Comparison of ENCODE assay signal across 12 cellular contexts in genomic region chr5:154194348-154195329, GRCh38. TPM values are rescaled to one million over a fixed set of nuclear protein-coding genes. Genes with fewer than 3 reads are reported as not detected.
DNase-seq lines count a peak whose midpoint lies in the region; ATAC-seq and TF ChIP-seq lines count a peak whose summit lies in the region.
"Had no signal": no experiment of that assay in that cellular context is flagged by ENCODE, and none has a peak within 500 bp of the region (broad histone marks: within the 10 kb centered on the region; RNA-seq: fewer than 3 reads in every experiment).

No MANE protein-coding gene starts in this region.

- no peak overlapping the region for H2AFZ ChIP-seq in PC-3 (ENCODE audit: low read length)

- no peak overlapping the region for H3K27ac Mint-ChIP-seq in activated T-helper 1 cell treated with anti-CD3 and anti-CD28 coated beads, Interleukin-12 subunit alpha, Interleukin-12 subunit beta, Interleukin-2, Interleukin-4 antibody, amounts not matched to agents 30 ng/mL and 10 ng/mL and 1 ng/mL, durations not matched to agents 14 hours and 24 hours and 36 hours

- 59% methylated on average over 8 of the region's 8 CpGs for WGBS in prostate gland

- peak; percentile 24 for ATAC-seq in PC-3

- H3K27me3 ChIP-seq in PC-3 (ENCODE audit: low read length) (no peaks in the 10 kb centered on the region), prostate gland (replicated peaks; ENCODE audit: insufficient read depth) (no peaks in the 10 kb centered on the region)
- H3K27me3 ChIP-seq: brain microvascular endothelial cell had no signal

- POLR2A ChIA-PET in PC-3 (lab: Charles Lee; ENCODE audit: unreplicated experiment): interaction anchor here (0.6 kb wide), 1 partner anchor 12 kb away, joined by 5 read pairs; no protein-coding TSS in a partner anchor

- intact Hi-C loops in PC-3 (cut with micrococcal nuclease) (loop anchor here (1.0 to 5.0 kb wide), 3 partner anchors 93 to 212 kb away; no protein-coding TSS in a partner anchor), prostate gland (cut with DNase I) (no loop called here)
- intact Hi-C loops in activated T-helper 1 cell treated with anti-CD3 and anti-CD28 coated beads, Interleukin-12 subunit alpha, Interleukin-12 subunit beta, Interleukin-2, Interleukin-4 antibody, amounts not matched to agents 30 ng/mL and 10 ng/mL and 1 ng/mL, durations not matched to agents 14 hours and 24 hours and 36 hours (cut with micrococcal nuclease): loop anchor here (5.0 to 10.0 kb wide), 3 partner anchors 560 to 750 kb away; partner anchors contain the start of genes CNOT8, LARP1 and MRPL22

- CTCF ChIA-PET in PC-3 (lab: Charles Lee): interaction anchor here (0.5 kb wide), 1 partner anchor 13 kb away, joined by 3 read pairs; no protein-coding TSS in a partner anchor

- no peaks in the 10 kb centered on the region for H3K27me3 Mint-ChIP-seq in activated T-helper 1 cell treated with anti-CD3 and anti-CD28 coated beads, Interleukin-12 subunit alpha, Interleukin-12 subunit beta, Interleukin-2, Interleukin-4 antibody, amounts not matched to agents 30 ng/mL and 10 ng/mL and 1 ng/mL, durations not matched to agents 14 hours and 24 hours and 36 hours (ENCODE audit: insufficient read depth)

- H3K36me3 ChIP-seq in PC-3 (ENCODE audit: low read depth, low read length) (peaks cover 11% of the 10 kb centered on the region; the same call in 1 of the 2 replicates), prostate gland (no peaks in the 10 kb centered on the region)

- peak overlapping the region; percentile 95 for H3K4me2 ChIP-seq in PC-3 (ENCODE audit: low read length)
- H3K4me2 ChIP-seq: KMS-11 had no signal

- peaks cover 81% of the 10 kb centered on the region for H3K4me1 Mint-ChIP-seq in activated T-helper 1 cell treated with anti-CD3 and anti-CD28 coated beads, Interleukin-12 subunit alpha, Interleukin-12 subunit beta, Interleukin-2, Interleukin-4 antibody, amounts not matched to agents 30 ng/mL and 10 ng/mL and 1 ng/mL, durations not matched to agents 14 hours and 24 hours and 36 hours (ENCODE audit: low read depth)

- H4K20me1 ChIP-seq in PC-3 (ENCODE audit: low read length): peaks cover 7% of the 10 kb centered on the region; the same call in 1 of the 2 replicates

- no peak for TF ChIP-seq CTCF in PC-3 (conservative IDR thresholded peaks at IDR 0.05; ENCODE audit: low read depth, low read length)
- TF ChIP-seq CTCF in fibroblast of mammary gland (conservative IDR thresholded peaks at IDR 0.05; ENCODE audit: control insufficient read depth, insufficient read depth, low read depth, low read length): no peak
- no peak for TF ChIP-seq CTCF in prostate gland (IDR thresholded peaks at IDR 0.05)

- H3F3A ChIP-seq in PC-3 (ENCODE audit: low read length, unreplicated experiment): peaks cover 5% of the 10 kb centered on the region

- H3K9me3 ChIP-seq in PC-3 (ENCODE audit: low read length) (no peaks in the 10 kb centered on the region), prostate gland (no peaks in the 10 kb centered on the region)

- peak overlapping the region; percentile 77; the same call in 1 of the 2 replicates for H3K4me3 ChIP-seq in PC-3 (ENCODE audit: low read length)
- no peak overlapping the region for H3K4me3 ChIP-seq in fibroblast of mammary gland (ENCODE audit: control insufficient read depth, low read depth, low read length)
- H3K4me3 ChIP-seq in prostate gland: no peak overlapping the region

- DNase-seq in EH (ENCODE audit: low read depth): peak; percentile 85
- peak; percentile 73 for DNase-seq in PC-3
- peak; percentile 63 for DNase-seq in fibroblast of mammary gland (ENCODE audit: low read depth)
- peak; percentile 61 for DNase-seq in prostate gland (ENCODE audit: low spot score)
- no peak for DNase-seq in activated CD4-positive, CD25-positive, alpha-beta regulatory T cell treated with anti-CD3 and anti-CD28 coated beads, Interleukin-2, amount 50 U/mL, for 72 hours
- no peak for DNase-seq in activated T-helper 1 cell treated with anti-CD3 and anti-CD28 coated beads, Interleukin-12 subunit alpha, Interleukin-12 subunit beta, Interleukin-2, Interleukin-4 antibody, amounts not matched to agents 30 ng/mL and 10 ng/mL and 1 ng/mL, durations not matched to agents 14 hours and 24 hours and 36 hours (ENCODE audit: low spot score)
- DNase-seq in NCI-H446 treated with DMSO at 0.1 percent for 48 hours (lab: John Stamatoyannopoulos, UW): no peak
- no peak for DNase-seq in RKO (ENCODE audit: low spot score)
- DNase-seq: brain microvascular endothelial cell; foreskin melanocyte; stimulated activated CD8-positive, alpha-beta memory T cell treated with anti-CD3 and anti-CD28 coated beads, Interleukin-4, amount 100 ng/mL, for 48 hours had no signal

- no peaks in the 10 kb centered on the region for H3K9me3 Mint-ChIP-seq in activated T-helper 1 cell treated with anti-CD3 and anti-CD28 coated beads, Interleukin-12 subunit alpha, Interleukin-12 subunit beta, Interleukin-2, Interleukin-4 antibody, amounts not matched to agents 30 ng/mL and 10 ng/mL and 1 ng/mL, durations not matched to agents 14 hours and 24 hours and 36 hours

- H3K36me3 Mint-ChIP-seq in activated T-helper 1 cell treated with anti-CD3 and anti-CD28 coated beads, Interleukin-12 subunit alpha, Interleukin-12 subunit beta, Interleukin-2, Interleukin-4 antibody, amounts not matched to agents 30 ng/mL and 10 ng/mL and 1 ng/mL, durations not matched to agents 14 hours and 24 hours and 36 hours (ENCODE audit: low read depth): peaks cover 42% of the 10 kb centered on the region

- no peak overlapping the region for H3K9ac ChIP-seq in PC-3 (ENCODE audit: low read length)
- H3K9ac ChIP-seq: KMS-11 had no signal

- TF ChIP-seq POLR2A in prostate gland (IDR thresholded peaks at IDR 0.05): no peak

- no peak overlapping the region for H3K4me3 Mint-ChIP-seq in activated T-helper 1 cell treated with anti-CD3 and anti-CD28 coated beads, Interleukin-12 subunit alpha, Interleukin-12 subunit beta, Interleukin-2, Interleukin-4 antibody, amounts not matched to agents 30 ng/mL and 10 ng/mL and 1 ng/mL, durations not matched to agents 14 hours and 24 hours and 36 hours

- H3K27ac ChIP-seq in PC-3 (ENCODE audit: low read length) (0 out of 2 replicates have a peak overlapping the region, but pooled peaks have one; percentile 5), prostate gland (peak overlapping the region; percentile 26 to 34)
- H3K27ac ChIP-seq: brain microvascular endothelial cell, KMS-11 had no signal

- no TSS peak for BruUV-seq in PC-3 (replicated peaks; lab: Mats Ljungman, UMichigan)

- H3K79me2 ChIP-seq in PC-3 (ENCODE audit: low read length): peaks cover 68% of the 10 kb centered on the region

- peaks cover 75% of the 10 kb centered on the region for H3K4me1 ChIP-seq in PC-3 (ENCODE audit: insufficient read depth, low read length)
- H3K4me1 ChIP-seq in prostate gland (replicated peaks): no peaks in the 10 kb centered on the region

- H3K9me2 ChIP-seq in PC-3 (replicated peaks; ENCODE audit: low read length): no peaks in the 10 kb centered on the region

RNA-seq across cellular contexts. Expression of gene GALNT10, which starts 4.1 kb away (rescaled TPM):
- total RNA-seq in PC-3 (2014; rRNA removed) (44.9 and 46.2 TPM in 2 replicates), prostate gland (10 to 100 TPM; 21.7 to 27.1 TPM)
- total RNA-seq in activated T-helper 1 cell treated with anti-CD3 and anti-CD28 coated beads, Interleukin-12 subunit alpha, Interleukin-12 subunit beta, Interleukin-2, Interleukin-4 antibody, amounts not matched to agents 30 ng/mL and 10 ng/mL and 1 ng/mL, durations not matched to agents 14 hours and 24 hours and 36 hours: 51.1 and 55.6 TPM in 2 replicates

Comparison
In these comparisons a context has a peak if more than half of its experiments do, and no peak if none do; other contexts are left out.
1. DNase-seq: peak in EH (single experiment), PC-3 (single experiment), fibroblast of mammary gland (single experiment) and prostate gland (single experiment); none in activated CD4-positive, CD25-positive, alpha-beta regulatory T cell treated with anti-CD3 and anti-CD28 coated beads, Interleukin-2, amount 50 U/mL, for 72 hours (single experiment), activated T-helper 1 cell treated with anti-CD3 and anti-CD28 coated beads, Interleukin-12 subunit alpha, Interleukin-12 subunit beta, Interleukin-2, Interleukin-4 antibody, amounts not matched to agents 30 ng/mL and 10 ng/mL and 1 ng/mL, durations not matched to agents 14 hours and 24 hours and 36 hours (single experiment), NCI-H446 treated with DMSO at 0.1 percent for 48 hours (single experiment) and RKO (single experiment).